1 cellular context compared by ENCODE assay signal in the genomic region with DNA sequence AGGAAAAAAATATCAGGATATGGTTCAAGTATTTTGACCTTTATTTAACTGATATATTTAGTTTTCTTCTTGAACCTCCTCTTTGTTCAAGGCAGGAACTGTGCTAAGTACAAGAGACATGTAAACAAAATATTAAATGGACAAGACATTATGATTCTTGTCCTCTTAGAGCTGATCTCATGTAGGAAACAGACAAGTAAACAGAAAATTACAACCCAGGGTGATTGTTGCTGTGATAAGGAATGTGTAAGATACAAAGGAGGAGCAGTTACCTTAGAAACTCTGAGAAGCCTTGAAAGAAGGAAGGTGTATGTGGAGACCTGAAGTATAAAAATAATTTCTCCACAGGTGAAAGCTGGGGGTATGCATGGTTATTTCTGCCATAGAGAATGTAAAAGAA.
A peak's percentile ranks its signal among the peaks of the same experiment; 100 is the strongest.
TF ChIP-seq lines count a peak whose summit lies in the region.

No MANE protein-coding gene starts in this region.

TF ChIP-seq in K562, 482 proteins besides CTCF, POLR2A, EP300 and RAD21:
- TF ChIP-seq NRF1 (conservative IDR thresholded peaks at IDR 0.05 in 1 of 2, IDR thresholded peaks at IDR 0.05 in 1 of 2) (no peak), NBN (IDR thresholded peaks at IDR 0.05; ENCODE audit: low read depth) (no peak), FOXJ2 (tag; IDR thresholded peaks at IDR 0.05) (0 out of 2 replicates have a peak, but pooled peaks have one; percentile 15), XRCC5 (IDR thresholded peaks at IDR 0.05; ENCODE audit: low read depth, low read length) (no peak), EZH2 (IDR thresholded peaks at IDR 0.05; ENCODE audit: borderline replicate concordance, low read depth, low read length) (no peak), DDX20 (tag; IDR thresholded peaks at IDR 0.05; ENCODE audit: low read depth) (no peak)
- TF ChIP-seq, protein P1, sequence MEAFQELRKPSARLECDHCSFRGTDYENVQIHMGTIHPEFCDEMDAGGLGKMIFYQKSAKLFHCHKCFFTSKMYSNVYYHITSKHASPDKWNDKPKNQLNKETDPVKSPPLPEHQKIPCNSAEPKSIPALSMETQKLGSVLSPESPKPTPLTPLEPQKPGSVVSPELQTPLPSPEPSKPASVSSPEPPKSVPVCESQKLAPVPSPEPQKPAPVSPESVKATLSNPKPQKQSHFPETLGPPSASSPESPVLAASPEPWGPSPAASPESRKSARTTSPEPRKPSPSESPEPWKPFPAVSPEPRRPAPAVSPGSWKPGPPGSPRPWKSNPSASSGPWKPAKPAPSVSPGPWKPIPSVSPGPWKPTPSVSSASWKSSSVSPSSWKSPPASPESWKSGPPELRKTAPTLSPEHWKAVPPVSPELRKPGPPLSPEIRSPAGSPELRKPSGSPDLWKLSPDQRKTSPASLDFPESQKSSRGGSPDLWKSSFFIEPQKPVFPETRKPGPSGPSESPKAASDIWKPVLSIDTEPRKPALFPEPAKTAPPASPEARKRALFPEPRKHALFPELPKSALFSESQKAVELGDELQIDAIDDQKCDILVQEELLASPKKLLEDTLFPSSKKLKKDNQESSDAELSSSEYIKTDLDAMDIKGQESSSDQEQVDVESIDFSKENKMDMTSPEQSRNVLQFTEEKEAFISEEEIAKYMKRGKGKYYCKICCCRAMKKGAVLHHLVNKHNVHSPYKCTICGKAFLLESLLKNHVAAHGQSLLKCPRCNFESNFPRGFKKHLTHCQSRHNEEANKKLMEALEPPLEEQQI (IDR thresholded peaks at IDR 0.05): no peak
